16 cellular contexts compared by ENCODE assay signal in the genomic region with DNA sequence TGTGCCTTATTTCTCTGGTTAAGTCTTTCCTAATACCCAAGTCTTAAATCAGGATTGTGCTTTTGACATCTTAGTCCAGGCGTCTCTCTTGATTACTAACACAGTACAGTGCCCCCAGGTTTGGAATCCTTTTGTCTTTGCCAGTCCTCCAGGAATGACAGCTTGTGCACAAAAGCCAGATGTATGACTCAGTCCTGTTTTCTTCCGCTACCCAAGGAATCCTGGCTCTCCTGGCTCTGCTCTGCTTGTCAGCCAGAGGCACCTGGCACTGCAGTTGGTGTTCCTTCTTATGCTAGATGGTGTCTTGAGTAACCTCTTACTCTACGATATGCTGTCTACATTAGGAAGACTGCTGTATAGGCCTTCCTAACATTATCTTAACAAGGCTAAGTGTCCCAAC.
DNase-seq lines count a peak whose midpoint lies in the region; ATAC-seq, FAIRE-seq and TF ChIP-seq lines count a peak whose summit lies in the region.
"Had no signal": no experiment of that assay in that cellular context is flagged by ENCODE, and none has a peak within 500 bp of the region (broad histone marks: within the 10 kb centered on the region; RNA-seq: fewer than 3 reads in every experiment).

No MANE protein-coding gene starts in this region.

- peak overlapping the region; percentile 57 for H4K91ac ChIP-seq in IMR-90 (ENCODE audit: insufficient read depth, low read depth, low read length)
- no peak overlapping the region for H4K91ac ChIP-seq in neuronal stem cell (ENCODE audit: low read depth, low read length, poor library complexity)

- DNase-seq in IMR-90 (peak; percentile 33), endothelial cell of umbilical vein (ENCODE audit: low read depth, low spot score) (peak; percentile 71), neuronal stem cell (ENCODE audit: low spot score) (peak; percentile 8), NCI-H2029 (lab: John Stamatoyannopoulos, UW) (no peak), SIG-M5 (lab: John Stamatoyannopoulos, UW) (no peak)
- DNase-seq: CD8-positive, alpha-beta memory T cell; effector memory CD8-positive, alpha-beta T cell; naive B cell; NCI-H187 treated with DMSO at 0.1 percent for 48 hours; spleen; stimulated activated CD8-positive, alpha-beta memory T cell treated with anti-CD3 and anti-CD28 coated beads, Interleukin-4, amount 100 ng/mL, for 48 hours; T1000 had no signal

- H2BK120ac ChIP-seq in IMR-90 (ENCODE audit: low read depth, low read length) (peak overlapping the region; percentile 77), neuronal stem cell (ENCODE audit: low read depth, low read length) (no peak overlapping the region)

- H3K23ac ChIP-seq in IMR-90 (ENCODE audit: low read depth, low read length): peak overlapping the region; percentile 69
- H3K23ac ChIP-seq in neuronal stem cell (ENCODE audit: low read depth, low read length, poor library complexity): no peak overlapping the region

- FAIRE-seq in endothelial cell of umbilical vein (lab: Jason Lieb, UNC): peak; percentile 8
- FAIRE-seq: HepG2 had no signal

- H2AFZ ChIP-seq in IMR-90 (replicated peaks; ENCODE audit: low read length, poor library complexity): no peak overlapping the region
- H2AFZ ChIP-seq in endothelial cell of umbilical vein (ENCODE audit: low read depth, low read length): no peak overlapping the region
- H2AFZ ChIP-seq in neuronal stem cell (ENCODE audit: low read length): peak overlapping the region; percentile 16

- POLR2A ChIA-PET in IMR-90 (lab: Charles Lee; ENCODE audit: unreplicated experiment): no interaction called here
- POLR2A ChIA-PET in endothelial cell of umbilical vein (lab: Charles Lee): no interaction called here

- H2AK5ac ChIP-seq in IMR-90 (ENCODE audit: low read depth, low read length) (peak overlapping the region; percentile 42), neuronal stem cell (ENCODE audit: low read depth, low read length) (no peak overlapping the region)

- H3K4me1 ChIP-seq in IMR-90 (ENCODE audit: control insufficient read depth, insufficient read depth, low read length) (peaks cover 6% of the 10 kb centered on the region; the same call in 1 of the 2 replicates), endothelial cell of umbilical vein (ENCODE audit: control insufficient read depth, extremely low read depth, insufficient read depth, low read length) (peaks cover 21% of the 10 kb centered on the region), neuronal stem cell (ENCODE audit: control insufficient read depth in 2 of 2, insufficient read depth in 1 of 2, low read depth in 1 of 2, low read length in 2 of 2) (no peaks in the 10 kb centered on the region)
- H3K4me1 ChIP-seq: spleen had no signal

- peak overlapping the region; percentile 58; the same call in 1 of the 2 replicates for H2BK20ac ChIP-seq in IMR-90 (ENCODE audit: low read depth, low read length)

- H3K9me1 ChIP-seq in IMR-90 (ENCODE audit: insufficient read depth, low read length) (peaks cover 3% of the 10 kb centered on the region), endothelial cell of umbilical vein (replicated peaks; ENCODE audit: control insufficient read depth, extremely low read depth, insufficient read depth, low read length) (no peaks in the 10 kb centered on the region)

- BruUV-seq in IMR-90 (replicated peaks; lab: Mats Ljungman, UMichigan) (no TSS peak), endothelial cell of umbilical vein (replicated peaks; lab: Mats Ljungman, UMichigan) (no TSS peak)

- H3K27me3 ChIP-seq in IMR-90 (ENCODE audit: control insufficient read depth, insufficient read depth, low read length) (no peaks in the 10 kb centered on the region), endothelial cell of umbilical vein (ENCODE audit: control insufficient read depth in 2 of 2, insufficient read depth in 2 of 2, low read length in 2 of 2) (no peaks in the 10 kb centered on the region), neuronal stem cell (ENCODE audit: control insufficient read depth in 3 of 3, insufficient read depth in 3 of 3, low read depth in 1 of 3, low read length in 3 of 3) (no peaks in the 10 kb centered on the region)
- H3K27me3 ChIP-seq: spleen had no signal

- H3K27ac ChIP-seq in IMR-90 (ENCODE audit: insufficient read depth, low read length): no peak overlapping the region
- H3K27ac ChIP-seq in endothelial cell of umbilical vein (ENCODE audit: insufficient read depth, low read depth, low read length): peak overlapping the region; percentile 0
- no peak overlapping the region for H3K27ac ChIP-seq in neuronal stem cell (replicated peaks; ENCODE audit: low read length)
- H3K27ac ChIP-seq: spleen had no signal

- no peaks in the 10 kb centered on the region for H3K79me2 ChIP-seq in endothelial cell of umbilical vein (ENCODE audit: control insufficient read depth, insufficient read depth, low read length)

- H3K4ac ChIP-seq in IMR-90 (ENCODE audit: low read depth, low read length) (peak overlapping the region; percentile 85; the same call in 1 of the 2 replicates), neuronal stem cell (ENCODE audit: low read length) (no peak overlapping the region)

- TF ChIP-seq POLR2A in IMR-90 (IDR thresholded peaks at IDR 0.05; ENCODE audit: low read depth, low read length) (no peak), endothelial cell of umbilical vein (IDR thresholded peaks at IDR 0.05; ENCODE audit: low read depth, low read length) (no peak)

- no peaks in the 10 kb centered on the region for H3K79me1 ChIP-seq in IMR-90 (ENCODE audit: low read depth in 1 of 2, low read length in 2 of 2)
- no peaks in the 10 kb centered on the region for H3K79me1 ChIP-seq in neuronal stem cell (ENCODE audit: low read depth, low read length)

- no peak overlapping the region for H3K56ac ChIP-seq in IMR-90 (ENCODE audit: extremely low read depth, insufficient read depth, low read length)

- H3K9me3 ChIP-seq in IMR-90 (ENCODE audit: control insufficient read depth, insufficient read depth, low read length): no peaks in the 10 kb centered on the region
- H3K9me3 ChIP-seq in endothelial cell of umbilical vein (replicated peaks; ENCODE audit: control insufficient read depth, insufficient read depth, low read length): no peaks in the 10 kb centered on the region
- no peaks in the 10 kb centered on the region for H3K9me3 ChIP-seq in neuronal stem cell (replicated peaks in 1 of 2; ENCODE audit: control insufficient read depth in 2 of 2, insufficient read depth in 1 of 2, low read depth in 1 of 2, low read length in 2 of 2)
- H3K9me3 ChIP-seq: spleen had no signal

- H3K4me3 ChIP-seq in IMR-90 (ENCODE audit: insufficient read depth, low read depth, low read length) (no peak overlapping the region), endothelial cell of umbilical vein (replicated peaks in 1 of 3; ENCODE audit: insufficient read depth in 1 of 3, low read depth in 1 of 3, low read length in 3 of 3) (no peak overlapping the region), neuronal stem cell (ENCODE audit: low read length in 2 of 2) (no peak overlapping the region)
- H3K4me3 ChIP-seq: spleen had no signal

- H3K9ac ChIP-seq in IMR-90 (ENCODE audit: low read depth, low read length): no peak overlapping the region
- no peak overlapping the region for H3K9ac ChIP-seq in endothelial cell of umbilical vein (replicated peaks; ENCODE audit: extremely low read depth, insufficient read depth, low read length)
- no peak overlapping the region for H3K9ac ChIP-seq in neuronal stem cell (ENCODE audit: low read depth, low read length, poor library complexity)

- no peak overlapping the region for H3K4me2 ChIP-seq in IMR-90 (ENCODE audit: low read depth, low read length)
- no peak overlapping the region for H3K4me2 ChIP-seq in endothelial cell of umbilical vein (ENCODE audit: insufficient read depth, low read length)
- no peak overlapping the region for H3K4me2 ChIP-seq in neuronal stem cell (ENCODE audit: insufficient read depth, low read length, poor library complexity, severe bottlenecking)

- ATAC-seq in GM18508 (IDR thresholded peaks at IDR 0.05; ENCODE audit: insufficient read depth, unreplicated experiment) (peak; percentile 0), IMR-90 (ENCODE audit: low read depth) (no peak), GM21786 (IDR thresholded peaks at IDR 0.05; ENCODE audit: unreplicated experiment) (no peak), HG03565 (IDR thresholded peaks at IDR 0.05; ENCODE audit: unreplicated experiment) (no peak)
- ATAC-seq: effector memory CD8-positive, alpha-beta T cell had no signal

- in situ Hi-C loops in IMR-90 (cut with MboI; ENCODE audit: low sequenced_read_pairs): no loop called here

- H2BK15ac ChIP-seq in IMR-90 (ENCODE audit: low read depth, low read length) (peak overlapping the region; percentile 62; the same call in 2 of the 3 replicates), neuronal stem cell (ENCODE audit: low read length) (no peak overlapping the region)

- H3K14ac ChIP-seq in IMR-90 (replicated peaks; ENCODE audit: low read depth, low read length) (peak overlapping the region; percentile 74), neuronal stem cell (ENCODE audit: low read length) (no peak overlapping the region)

- H2BK5ac ChIP-seq in IMR-90 (ENCODE audit: low read depth, low read length, poor library complexity, severe bottlenecking) (peak overlapping the region; percentile 75), neuronal stem cell (ENCODE audit: low read length) (no peak overlapping the region)

- intact Hi-C loops in IMR-90 (cut with micrococcal nuclease): loop anchor here (5.0 kb wide), 1 partner anchor 79 kb away; no protein-coding TSS in a partner anchor
- intact Hi-C loops in endothelial cell of umbilical vein (cut with micrococcal nuclease): loop anchor here (1.0 to 5.0 kb wide), 3 partner anchors 69 to 728 kb away; a partner anchor contains a TSS

- dilution Hi-C loops in IMR-90 (cut with HindIII; ENCODE audit: low sequenced_read_pairs, unreplicated experiment): no loop called here
- dilution Hi-C loops in endothelial cell of umbilical vein (cut with MboI; ENCODE audit: extremely low pct_ligation_motif_present, low sequenced_read_pairs): no loop called here

- H4K8ac ChIP-seq in IMR-90 (ENCODE audit: low read depth in 2 of 2, low read length in 2 of 2) (peak overlapping the region in 1 of 2 experiments; percentile 57; a peak in 1 of 4 replicates), neuronal stem cell (ENCODE audit: low read depth, low read length) (no peak overlapping the region)

- H4K5ac ChIP-seq in IMR-90 (ENCODE audit: low read depth, low read length): peak overlapping the region; percentile 49; the same call in 1 of the 2 replicates

- no CpG with 5 or more reads among the region's 3 CpGs for WGBS in IMR-90 (ENCODE audit: extremely low coverage in 2 of 2, insufficient read length in 1 of 2), 2 experiments
- WGBS in neuronal stem cell (ENCODE audit: extremely low coverage in 2 of 2, insufficient read length in 2 of 2, insufficient replicate concordance in 1 of 2), 2 donors: no CpG with 5 or more reads among the region's 3 CpGs

- CTCF ChIA-PET in IMR-90 (lab: Yijun Ruan, JAX): no interaction called here
- CTCF ChIA-PET in endothelial cell of umbilical vein (lab: Charles Lee): interaction anchor here (1.0 kb wide), 1 partner anchor 11 kb away, joined by 3 read pairs; no protein-coding TSS in a partner anchor

- no peak overlapping the region for H2BK12ac ChIP-seq in neuronal stem cell (ENCODE audit: low read length)

- no peak overlapping the region for H2AK9ac ChIP-seq in IMR-90 (replicated peaks; ENCODE audit: low read depth, low read length, poor library complexity)

- H3K36me3 ChIP-seq in IMR-90 (ENCODE audit: control insufficient read depth, insufficient read depth, low read length): no peaks in the 10 kb centered on the region
- no peaks in the 10 kb centered on the region for H3K36me3 ChIP-seq in endothelial cell of umbilical vein (ENCODE audit: control insufficient read depth in 2 of 2, extremely low read depth in 1 of 2, insufficient read depth in 2 of 2, low read length in 2 of 2)
- no peaks in the 10 kb centered on the region for H3K36me3 ChIP-seq in neuronal stem cell (replicated peaks in 1 of 2; ENCODE audit: control insufficient read depth in 2 of 2, insufficient read depth in 2 of 2, low read length in 2 of 2)
- H3K36me3 ChIP-seq: spleen had no signal

- no peak for TF ChIP-seq RAD21 in IMR-90 (IDR thresholded peaks at IDR 0.05; ENCODE audit: low read length)

- H4K20me1 ChIP-seq in IMR-90 (ENCODE audit: insufficient read depth, low read length) (no peaks in the 10 kb centered on the region), endothelial cell of umbilical vein (replicated peaks; ENCODE audit: control insufficient read depth, extremely low read depth, insufficient read depth, low read length) (no peaks in the 10 kb centered on the region)

- H3K18ac ChIP-seq in IMR-90 (ENCODE audit: low read depth, low read length): peak overlapping the region; percentile 34; the same call in 1 of the 2 replicates
- peak overlapping the region; percentile 11 for H3K18ac ChIP-seq in neuronal stem cell (ENCODE audit: low read length)

- TF ChIP-seq CTCF in IMR-90 (conservative IDR thresholded peaks at IDR 0.05; ENCODE audit: low read depth, low read length) (no peak), endothelial cell of umbilical vein (IDR thresholded peaks at IDR 0.05; ENCODE audit: extremely low read depth in 1 of 2, insufficient read depth in 1 of 2, low read depth in 1 of 2, low read length in 2 of 2) (no peak)

Comparison
In these comparisons a context has a peak if more than half of its experiments do, and no peak if none do; other contexts are left out.
1. DNase-seq: peak in IMR-90 (single experiment), endothelial cell of umbilical vein (single experiment) and neuronal stem cell (single experiment); none in NCI-H2029 (single experiment) and SIG-M5 (single experiment).